ENCODE assay signal across 29 cellular contexts in genomic region chr21:36743008-36743407, GRCh38. TPM values are rescaled to one million over a fixed set of nuclear protein-coding genes. Genes with fewer than 3 reads are reported as not detected.
"Had no signal": no experiment of that assay in that cellular context is flagged by ENCODE, and none has a peak within 500 bp of the region (broad histone marks: within the 10 kb centered on the region; RNA-seq: fewer than 3 reads in every experiment).

No MANE protein-coding gene starts in this region.

- H3K27ac Mint-ChIP-seq: activated CD4-positive, alpha-beta memory T cell treated with anti-CD3 and anti-CD28 coated beads, Interleukin-2, amount 10 ng/mL, durations not matched to agents 7 days and 5 days; activated CD4-positive, alpha-beta T cell treated with anti-CD3 and anti-CD28 coated beads, Interleukin-2, amount 10 ng/mL, durations not matched to agents 7 days and 5 days; activated naive CD4-positive, alpha-beta T cell treated with anti-CD3 and anti-CD28 coated beads, Interleukin-2, amount 10 ng/mL, durations not matched to agents 7 days and 5 days; activated naive CD8-positive, alpha-beta T cell treated with anti-CD3 and anti-CD28 coated beads, Interleukin-2, amount 10 ng/mL, durations not matched to agents 7 days and 5 days; activated T-cell treated with anti-CD3 and anti-CD28 coated beads, Interleukin-2, amount 50 U/mL, for 24 hours; activated T-cell treated with anti-CD3 and anti-CD28 coated beads, Interleukin-2, amount 50 U/mL, for 72 hours; brain; endodermal cell; T-helper 17 cell; WTC11 had no signal

- H3K27ac ChIP-seq: ascending aorta, breast epithelium, cardiac muscle cell, colonic mucosa had no signal

- DNase-seq: activated CD4-positive, alpha-beta memory T cell treated with anti-CD3 and anti-CD28 coated beads, Interleukin-2, amount 10 ng/mL, durations not matched to agents 7 days and 5 days; activated CD4-positive, alpha-beta T cell treated with anti-CD3 and anti-CD28 coated beads for 1 hour; activated CD4-positive, alpha-beta T cell treated with anti-CD3 and anti-CD28 coated beads for 4 hours; activated CD4-positive, alpha-beta T cell treated with anti-CD3 and anti-CD28 coated beads, Interleukin-2, amount 10 ng/mL, durations not matched to agents 7 days and 5 days; activated CD4-positive, alpha-beta T cell treated with anti-CD3 and anti-CD28 coated beads, Interleukin-2, amount 50 U/mL, for 4 hours; activated CD8-positive, alpha-beta memory T cell treated with anti-CD3 and anti-CD28 coated beads, Interleukin-2, amount 50 U/mL, for 48 hours; activated naive CD4-positive, alpha-beta T cell; activated naive CD4-positive, alpha-beta T cell treated with anti-CD3 and anti-CD28 coated beads, Interleukin-2, amount 10 ng/mL, durations not matched to agents 7 days and 5 days; activated naive CD8-positive, alpha-beta T cell treated with anti-CD3 and anti-CD28 coated beads, Interleukin-2, amount 10 ng/mL, durations not matched to agents 7 days and 5 days; activated T-cell treated with anti-CD3 and anti-CD28 coated beads for 4 hours; activated T-cell treated with anti-CD3 and anti-CD28 coated beads, Interleukin-2, amount 50 U/mL, for 24 hours; activated T-cell treated with anti-CD3 and anti-CD28 coated beads, Interleukin-2, amount 50 U/mL, for 72 hours; central memory CD4-positive, alpha-beta T cell; cerebellar nuclear complex; colonic mucosa; effector memory CD4-positive, alpha-beta T cell; endodermal cell; foreskin fibroblast; glutamatergic neuron; T-helper 1 cell; T-helper 17 cell had no signal

- H3K36me3 Mint-ChIP-seq: activated naive CD8-positive, alpha-beta T cell treated with anti-CD3 and anti-CD28 coated beads, Interleukin-2, amount 10 ng/mL, durations not matched to agents 7 days and 5 days; brain; WTC11 had no signal

- H3K36me3 ChIP-seq: ascending aorta, breast epithelium, cardiac muscle cell, colonic mucosa had no signal

- H3K4me3 Mint-ChIP-seq: activated CD4-positive, alpha-beta memory T cell treated with anti-CD3 and anti-CD28 coated beads, Interleukin-2, amount 10 ng/mL, durations not matched to agents 7 days and 5 days; activated CD4-positive, alpha-beta T cell treated with anti-CD3 and anti-CD28 coated beads, Interleukin-2, amount 10 ng/mL, durations not matched to agents 7 days and 5 days; activated naive CD4-positive, alpha-beta T cell treated with anti-CD3 and anti-CD28 coated beads, Interleukin-2, amount 10 ng/mL, durations not matched to agents 7 days and 5 days; activated naive CD8-positive, alpha-beta T cell treated with anti-CD3 and anti-CD28 coated beads, Interleukin-2, amount 10 ng/mL, durations not matched to agents 7 days and 5 days; activated T-cell treated with anti-CD3 and anti-CD28 coated beads, Interleukin-2, amount 50 U/mL, for 24 hours; activated T-cell treated with anti-CD3 and anti-CD28 coated beads, Interleukin-2, amount 50 U/mL, for 72 hours; brain; endodermal cell; T-helper 17 cell; WTC11 had no signal

- H3K9me3 Mint-ChIP-seq: activated CD4-positive, alpha-beta memory T cell treated with anti-CD3 and anti-CD28 coated beads, Interleukin-2, amount 10 ng/mL, durations not matched to agents 7 days and 5 days; activated CD4-positive, alpha-beta T cell treated with anti-CD3 and anti-CD28 coated beads, Interleukin-2, amount 10 ng/mL, durations not matched to agents 7 days and 5 days; activated naive CD4-positive, alpha-beta T cell treated with anti-CD3 and anti-CD28 coated beads, Interleukin-2, amount 10 ng/mL, durations not matched to agents 7 days and 5 days; activated naive CD4-positive, alpha-beta T cell treated with anti-CD3 and anti-CD28 coated beads, Interleukin-2, amount 50 U/mL, for 72 hours; activated naive CD8-positive, alpha-beta T cell treated with anti-CD3 and anti-CD28 coated beads, Interleukin-2, amount 10 ng/mL, durations not matched to agents 7 days and 5 days; activated T-cell treated with anti-CD3 and anti-CD28 coated beads, Interleukin-2, amount 50 U/mL, for 24 hours; activated T-cell treated with anti-CD3 and anti-CD28 coated beads, Interleukin-2, amount 50 U/mL, for 72 hours; brain; endodermal cell; WTC11 had no signal

- H3K9me3 ChIP-seq: ascending aorta, breast epithelium, colonic mucosa had no signal

- H3K4me3 ChIP-seq: ascending aorta, breast epithelium, cardiac muscle cell, colonic mucosa had no signal

- H3K27me3 ChIP-seq: ascending aorta had no signal

- H3K4me1 ChIP-seq: breast epithelium, colonic mucosa had no signal

- H3K4me1 Mint-ChIP-seq: activated naive CD8-positive, alpha-beta T cell treated with anti-CD3 and anti-CD28 coated beads, Interleukin-2, amount 10 ng/mL, durations not matched to agents 7 days and 5 days; T-helper 17 cell had no signal

RNA-seq across cellular contexts. Expression of gene SIM2, which starts 44.1 kb away (rescaled TPM):
- total RNA-seq: activated naive CD8-positive, alpha-beta T cell treated with anti-CD3 and anti-CD28 coated beads, Interleukin-2, amount 10 ng/mL, durations not matched to agents 7 days and 5 days; ascending aorta; cardiac muscle cell; dermis microvascular lymphatic vessel endothelial cell; endodermal cell; frontal cortex; T-helper 17 cell had no signal
